In genomic region chr10:103840747-103841085, GRCh38 we compare ENCODE assay signal across 19 cellular contexts. TPM values are rescaled to one million over a fixed set of nuclear protein-coding genes. Genes with fewer than 3 reads are reported as not detected.
DNase-seq lines count a peak whose midpoint lies in the region; ATAC-seq, FAIRE-seq and TF ChIP-seq lines count a peak whose summit lies in the region.
"Had no signal": no experiment of that assay in that cellular context is flagged by ENCODE, and none has a peak within 500 bp of the region (broad histone marks: within the 10 kb centered on the region; RNA-seq: fewer than 3 reads in every experiment).

No MANE protein-coding gene starts in this region.

- no peak for ATAC-seq in activated CD4-positive, alpha-beta T cell treated with anti-CD3 and anti-CD28 coated beads for 36 hours
- no peak for ATAC-seq in activated CD4-positive, CD25-positive, alpha-beta regulatory T cell treated with anti-CD3 and anti-CD28 coated beads, Interleukin-2, amount 50 U/mL, for 24 hours

- POLR2A ChIA-PET in A673 (lab: Charles Lee; ENCODE audit: low non-redundant PET): no interaction called here
- POLR2A ChIA-PET in activated CD4-positive, alpha-beta T cell treated with anti-CD3 and anti-CD28 coated beads for 36 hours (lab: Charles Lee): no interaction called here

- peak overlapping the region; percentile 53 for H3K9ac ChIP-seq in HUES6 (ENCODE audit: low read length)

- H3K4me3 Mint-ChIP-seq in endothelial cell (ENCODE audit: unreplicated experiment) (peak overlapping the region; percentile 35), nephron progenitor cell (peak overlapping the region; percentile 56)
- H3K4me3 Mint-ChIP-seq in activated CD4-positive, alpha-beta T cell treated with anti-CD3 and anti-CD28 coated beads for 36 hours: no peak overlapping the region
- H3K4me3 Mint-ChIP-seq: activated CD4-positive, alpha-beta memory T cell treated with anti-CD3 and anti-CD28 coated beads for 36 hours; activated naive CD8-positive, alpha-beta T cell treated with anti-CD3 and anti-CD28 coated beads, Interleukin-2, amount 10 ng/mL, durations not matched to agents 7 days and 5 days; CD14-positive monocyte had no signal

- H3K9me3 ChIP-seq in A673 (ENCODE audit: low read depth, low read length, poor library complexity, severe bottlenecking) (no peaks in the 10 kb centered on the region), HUES6 (ENCODE audit: control insufficient read depth, insufficient read depth, low read depth, low read length) (no peaks in the 10 kb centered on the region)
- H3K9me3 ChIP-seq: right lobe of liver, uterus had no signal

- no peak for TF ChIP-seq CTCF in A673 (conservative IDR thresholded peaks at IDR 0.05; ENCODE audit: low read depth, low read length)
- TF ChIP-seq CTCF in endothelial cell (IDR thresholded peaks at IDR 0.05; ENCODE audit: unreplicated experiment): no peak
- TF ChIP-seq CTCF in nephron progenitor cell (IDR thresholded peaks at IDR 0.05): no peak

- no peak overlapping the region for H3K4me3 ChIP-seq in A673 (ENCODE audit: low read depth, low read length, poor library complexity, severe bottlenecking)
- H3K4me3 ChIP-seq in HUES6 (ENCODE audit: low read depth, low read length): peak overlapping the region; percentile 10; the same call in 1 of the 2 replicates
- H3K4me3 ChIP-seq: right lobe of liver, uterus had no signal

- no peak for FAIRE-seq in GM19239 (lab: Jason Lieb, UNC)
- FAIRE-seq: D721Med, H54 had no signal

- BruUV-seq in A673 (replicated peaks; lab: Mats Ljungman, UMichigan): no TSS peak

- H3K36me3 ChIP-seq in A673 (ENCODE audit: insufficient read depth, low read length, poor library complexity, severe bottlenecking): no peaks in the 10 kb centered on the region
- H3K36me3 ChIP-seq in HUES6 (ENCODE audit: control insufficient read depth, insufficient read depth, low read length): no peaks in the 10 kb centered on the region
- H3K36me3 ChIP-seq: right lobe of liver, uterus, WERI-Rb-1 had no signal

- H3K27me3 Mint-ChIP-seq in endothelial cell (ENCODE audit: unreplicated experiment) (peaks cover 11% of the 10 kb centered on the region), nephron progenitor cell (ENCODE audit: low read depth, poor library complexity) (no peaks in the 10 kb centered on the region)
- no peaks in the 10 kb centered on the region for H3K27me3 Mint-ChIP-seq in activated CD4-positive, alpha-beta T cell treated with anti-CD3 and anti-CD28 coated beads for 36 hours
- H3K27me3 Mint-ChIP-seq: activated CD4-positive, alpha-beta memory T cell treated with anti-CD3 and anti-CD28 coated beads for 36 hours; activated naive CD8-positive, alpha-beta T cell treated with anti-CD3 and anti-CD28 coated beads, Interleukin-2, amount 10 ng/mL, durations not matched to agents 7 days and 5 days had no signal

- peaks cover 1% of the 10 kb centered on the region for H3K36me3 Mint-ChIP-seq in endothelial cell (ENCODE audit: low read depth, unreplicated experiment)
- peaks cover 6% of the 10 kb centered on the region for H3K36me3 Mint-ChIP-seq in nephron progenitor cell (ENCODE audit: low read depth)
- no peaks in the 10 kb centered on the region for H3K36me3 Mint-ChIP-seq in activated CD4-positive, alpha-beta T cell treated with anti-CD3 and anti-CD28 coated beads for 36 hours (ENCODE audit: low read depth)
- H3K36me3 Mint-ChIP-seq: activated CD4-positive, alpha-beta memory T cell treated with anti-CD3 and anti-CD28 coated beads for 36 hours; activated naive CD8-positive, alpha-beta T cell treated with anti-CD3 and anti-CD28 coated beads, Interleukin-2, amount 10 ng/mL, durations not matched to agents 7 days and 5 days; CD14-positive monocyte had no signal

- intact Hi-C loops in A673 (cut with micrococcal nuclease; ENCODE audit: unreplicated experiment): no loop called here
- intact Hi-C loops in activated CD4-positive, alpha-beta T cell treated with anti-CD3 and anti-CD28 coated beads for 36 hours (cut with DNase I, micrococcal nuclease): loop anchor here in 1 of 2 experiments (5.0 kb wide), 1 partner anchor 737 kb away; no protein-coding TSS in a partner anchor

- H3K27me3 ChIP-seq in A673 (replicated peaks; ENCODE audit: insufficient read depth, low read depth, low read length, poor library complexity): no peaks in the 10 kb centered on the region
- no peaks in the 10 kb centered on the region for H3K27me3 ChIP-seq in HUES6 (ENCODE audit: control insufficient read depth, insufficient read depth, low read length)
- H3K27me3 ChIP-seq: right lobe of liver, uterus had no signal

- CTCF ChIA-PET in A673 (lab: Charles Lee): no interaction called here
- CTCF ChIA-PET in activated CD4-positive, alpha-beta T cell treated with anti-CD3 and anti-CD28 coated beads for 36 hours (lab: Charles Lee): no interaction called here

- H3K27ac ChIP-seq in A673 (ENCODE audit: low read depth, low read length, poor library complexity, severe bottlenecking) (peak overlapping the region; percentile 25), HUES6 (ENCODE audit: low read depth, low read length) (peak overlapping the region; percentile 5; the same call in 1 of the 2 replicates)
- H3K27ac ChIP-seq: right lobe of liver, uterus, WERI-Rb-1 had no signal

- H3K4me1 ChIP-seq in A673 (ENCODE audit: insufficient read depth, low read length, poor library complexity, severe bottlenecking) (peaks cover 71% of the 10 kb centered on the region), HUES6 (ENCODE audit: control insufficient read depth, insufficient read depth, low read length) (peaks cover 63% of the 10 kb centered on the region)

- H3K4me1 Mint-ChIP-seq in endothelial cell (ENCODE audit: unreplicated experiment): peaks cover 70% of the 10 kb centered on the region
- H3K4me1 Mint-ChIP-seq in nephron progenitor cell: peaks cover 87% of the 10 kb centered on the region
- H3K4me1 Mint-ChIP-seq in activated CD4-positive, alpha-beta T cell treated with anti-CD3 and anti-CD28 coated beads for 36 hours: peaks cover 4% of the 10 kb centered on the region

- H3K9me3 Mint-ChIP-seq in endothelial cell (ENCODE audit: unreplicated experiment) (no peaks in the 10 kb centered on the region), nephron progenitor cell (no peaks in the 10 kb centered on the region)
- H3K9me3 Mint-ChIP-seq in activated CD4-positive, alpha-beta T cell treated with anti-CD3 and anti-CD28 coated beads for 36 hours (ENCODE audit: low read depth): no peaks in the 10 kb centered on the region
- H3K9me3 Mint-ChIP-seq: activated CD4-positive, alpha-beta memory T cell treated with anti-CD3 and anti-CD28 coated beads for 36 hours; activated naive CD8-positive, alpha-beta T cell treated with anti-CD3 and anti-CD28 coated beads, Interleukin-2, amount 10 ng/mL, durations not matched to agents 7 days and 5 days; CD14-positive monocyte had no signal

- DNase-seq in A673 (ENCODE audit: low spot score) (no peak), endothelial cell (ENCODE audit: low spot score) (no peak), nephron progenitor cell (no peak), GM19239 (ENCODE audit: insufficient read length, low spot score) (no peak)
- DNase-seq in activated CD4-positive, alpha-beta T cell treated with anti-CD3 and anti-CD28 coated beads for 36 hours: no peak
- DNase-seq in activated CD4-positive, alpha-beta T cell treated with anti-CD3 and anti-CD28 coated beads, Interleukin-2, amount 50 U/mL, for 4 hours: no peak
- DNase-seq: activated CD4-positive, alpha-beta memory T cell treated with anti-CD3 and anti-CD28 coated beads for 36 hours; activated naive CD8-positive, alpha-beta T cell treated with anti-CD3 and anti-CD28 coated beads, Interleukin-2, amount 10 ng/mL, durations not matched to agents 7 days and 5 days; cortex of kidney; KG1; NCI-H2227 treated with DMSO at 0.1 percent for 48 hours; right lobe of liver; uterus; WERI-Rb-1 had no signal

- H3K27ac Mint-ChIP-seq in endothelial cell (ENCODE audit: unreplicated experiment): peak overlapping the region; percentile 91
- H3K27ac Mint-ChIP-seq in nephron progenitor cell: no peak overlapping the region
- H3K27ac Mint-ChIP-seq in activated CD4-positive, alpha-beta T cell treated with anti-CD3 and anti-CD28 coated beads for 36 hours: no peak overlapping the region
- H3K27ac Mint-ChIP-seq: activated CD4-positive, alpha-beta memory T cell treated with anti-CD3 and anti-CD28 coated beads for 36 hours; activated naive CD8-positive, alpha-beta T cell treated with anti-CD3 and anti-CD28 coated beads, Interleukin-2, amount 10 ng/mL, durations not matched to agents 7 days and 5 days; CD14-positive monocyte had no signal

RNA-seq across cellular contexts. Expression of gene SH3PXD2A, which starts 14.7 kb away (rescaled TPM):
- total RNA-seq in A673 (2021): 54.9 and 57.1 TPM in 2 replicates
- 59.9 TPM for total RNA-seq in endothelial cell (ENCODE audit: unreplicated experiment)
- 1 to 10 TPM; 6.7 to 7.7 TPM for total RNA-seq in activated CD4-positive, alpha-beta T cell treated with anti-CD3 and anti-CD28 coated beads for 36 hours
